13 cellular contexts compared by ENCODE assay signal in genomic region chr4:26104056-26104685, GRCh38.
A peak's percentile ranks its signal among the peaks of the same experiment; 100 is the strongest.
DNase-seq lines count a peak whose midpoint lies in the region; ATAC-seq and TF ChIP-seq lines count a peak whose summit lies in the region.
"Had no signal": no experiment of that assay in that cellular context is flagged by ENCODE, and none has a peak within 500 bp of the region (broad histone marks: within the 10 kb centered on the region; RNA-seq: fewer than 3 reads in every experiment).

No MANE protein-coding gene starts in this region.

- H3K4me3 ChIP-seq in vagina = no peak overlapping the region
- no peak overlapping the region for H3K4me3 ChIP-seq in foreskin fibroblast (ENCODE audit: low read depth in 1 of 2, low read length in 2 of 2)
- H3K4me3 ChIP-seq: lower lobe of right lung, upper lobe of left lung had no signal

- DNase-seq in vagina (ENCODE audit: extremely low spot score in 2 of 2) (no peak), foreskin fibroblast (no peak), NCI-H1092 (lab: John Stamatoyannopoulos, UW) (no peak), cerebellum (ENCODE audit: low spot score) (no peak)
- DNase-seq: activated naive CD4-positive, alpha-beta T cell treated with anti-CD3 and anti-CD28 coated beads, Interleukin-2, amount 10 ng/mL, durations not matched to agents 7 days and 5 days; effector CD8-positive, alpha-beta T cell; GOT3; lower lobe of right lung; upper lobe of left lung had no signal

- intact Hi-C loops in vagina (cut with DNase I) = no loop called here

- TF ChIP-seq POLR2A in vagina (IDR thresholded peaks at IDR 0.05) = no peak

- ATAC-seq in GM18511 (IDR thresholded peaks at IDR 0.05; ENCODE audit: unreplicated experiment) (peak; percentile 91), GM19438 (IDR thresholded peaks at IDR 0.05; ENCODE audit: low read depth, unreplicated experiment) (peak; percentile 80), HG02588 (IDR thresholded peaks at IDR 0.05; ENCODE audit: unreplicated experiment) (peak; percentile 79), HG03565 (IDR thresholded peaks at IDR 0.05; ENCODE audit: unreplicated experiment) (peak; percentile 59)
- ATAC-seq: lower lobe of right lung had no signal

- H3K36me3 ChIP-seq in vagina = no peaks in the 10 kb centered on the region
- H3K36me3 ChIP-seq: lower lobe of right lung, upper lobe of left lung had no signal

- no peak overlapping the region for H3K27ac ChIP-seq in vagina
- H3K27ac ChIP-seq: lower lobe of right lung, upper lobe of left lung had no signal

- TF ChIP-seq CTCF in vagina (IDR thresholded peaks at IDR 0.05) (no peak), foreskin fibroblast (IDR thresholded peaks at IDR 0.05; ENCODE audit: low read depth, low read length) (no peak)

- H3K27me3 ChIP-seq in vagina = no peaks in the 10 kb centered on the region
- H3K27me3 ChIP-seq: upper lobe of left lung had no signal

- no peaks in the 10 kb centered on the region for H3K9me3 ChIP-seq in vagina
- H3K9me3 ChIP-seq: lower lobe of right lung, upper lobe of left lung had no signal

- peaks cover 12% of the 10 kb centered on the region for H3K4me1 ChIP-seq in vagina
- H3K4me1 ChIP-seq: lower lobe of right lung had no signal
